ENCODE assay signal across 27 cellular contexts in genomic region chr4:11669156-11669555, GRCh38.
A peak's percentile ranks its signal among the peaks of the same experiment; 100 is the strongest.
DNase-seq lines count a peak whose midpoint lies in the region; ATAC-seq and TF ChIP-seq lines count a peak whose summit lies in the region.
"Had no signal": no experiment of that assay in that cellular context is flagged by ENCODE, and none has a peak within 500 bp of the region (broad histone marks: within the 10 kb centered on the region; RNA-seq: fewer than 3 reads in every experiment).

No MANE protein-coding gene starts in this region.

- no peak for TF ChIP-seq CTCF in PC-3 (conservative IDR thresholded peaks at IDR 0.05; ENCODE audit: low read depth, low read length)
- no peak for TF ChIP-seq CTCF in epithelial cell of esophagus (IDR thresholded peaks at IDR 0.05; ENCODE audit: insufficient read depth, low read depth, low read length, missing control alignments)
- TF ChIP-seq CTCF in kidney epithelial cell (IDR thresholded peaks at IDR 0.05; ENCODE audit: insufficient read depth, low read length, poor library complexity, severe bottlenecking) = no peak
- no peak for TF ChIP-seq CTCF in MM.1S (IDR thresholded peaks at IDR 0.05; ENCODE audit: low read length)

- no peak overlapping the region for H3K9ac ChIP-seq in PC-3 (ENCODE audit: low read length)
- H3K9ac ChIP-seq in MM.1S (ENCODE audit: low read length) = no peak overlapping the region

- H3K27ac Mint-ChIP-seq in activated T-helper 2 cell treated with anti-CD3 and anti-CD28 coated beads, Interferon-gamma antibody, Interleukin-2, Interleukin-4, amounts not matched to agents 10 μg/mL and 5 μg/mL and 100 μg/mL, durations not matched to agents 14 hours and 24 hours and 36 hours = no peak overlapping the region
- H3K27ac Mint-ChIP-seq: activated CD4-positive, alpha-beta memory T cell treated with anti-CD3 and anti-CD28 coated beads for 36 hours; activated naive CD4-positive, alpha-beta T cell treated with anti-CD3 and anti-CD28 coated beads, Interleukin-2, amount 50 U/mL, for 24 hours; activated T-helper 1 cell treated with anti-CD3 and anti-CD28 coated beads, Interleukin-12 subunit alpha, Interleukin-12 subunit beta, Interleukin-2, Interleukin-4 antibody, amounts not matched to agents 30 ng/mL and 10 ng/mL and 1 ng/mL, durations not matched to agents 14 hours and 24 hours and 36 hours; CD8-positive, alpha-beta T cell; mesothelial cell of epicardium; naive B cell had no signal

- H3K27me3 Mint-ChIP-seq in activated T-helper 2 cell treated with anti-CD3 and anti-CD28 coated beads, Interferon-gamma antibody, Interleukin-2, Interleukin-4, amounts not matched to agents 10 μg/mL and 5 μg/mL and 100 μg/mL, durations not matched to agents 14 hours and 24 hours and 36 hours (ENCODE audit: low read depth) = no peaks in the 10 kb centered on the region
- H3K27me3 Mint-ChIP-seq: activated CD4-positive, alpha-beta memory T cell treated with anti-CD3 and anti-CD28 coated beads for 36 hours; central memory CD8-positive, alpha-beta T cell had no signal

- H3K4me3 ChIP-seq in PC-3 (ENCODE audit: low read length) = no peak overlapping the region
- H3K4me3 ChIP-seq in epithelial cell of esophagus (ENCODE audit: low read length) = no peak overlapping the region
- no peak overlapping the region for H3K4me3 ChIP-seq in kidney epithelial cell (ENCODE audit: low read depth, low read length)
- H3K4me3 ChIP-seq in MM.1S (ENCODE audit: low read length) = no peak overlapping the region
- H3K4me3 ChIP-seq: left lung, SJSA1, transverse colon had no signal

- no peaks in the 10 kb centered on the region for H3K27me3 ChIP-seq in PC-3 (ENCODE audit: low read length)
- H3K27me3 ChIP-seq in kidney epithelial cell (ENCODE audit: control insufficient read depth, insufficient read depth, low read length) = no peaks in the 10 kb centered on the region
- no peaks in the 10 kb centered on the region for H3K27me3 ChIP-seq in MM.1S (replicated peaks; ENCODE audit: insufficient read depth, low read length)
- H3K27me3 ChIP-seq: left lung, SJSA1, transverse colon had no signal

- no peak overlapping the region for H3K4me3 Mint-ChIP-seq in activated T-helper 2 cell treated with anti-CD3 and anti-CD28 coated beads, Interferon-gamma antibody, Interleukin-2, Interleukin-4, amounts not matched to agents 10 μg/mL and 5 μg/mL and 100 μg/mL, durations not matched to agents 14 hours and 24 hours and 36 hours (ENCODE audit: low read depth)
- H3K4me3 Mint-ChIP-seq: activated CD4-positive, alpha-beta memory T cell treated with anti-CD3 and anti-CD28 coated beads for 36 hours; activated naive CD4-positive, alpha-beta T cell treated with anti-CD3 and anti-CD28 coated beads, Interleukin-2, amount 50 U/mL, for 24 hours; activated T-helper 1 cell treated with anti-CD3 and anti-CD28 coated beads, Interleukin-12 subunit alpha, Interleukin-12 subunit beta, Interleukin-2, Interleukin-4 antibody, amounts not matched to agents 30 ng/mL and 10 ng/mL and 1 ng/mL, durations not matched to agents 14 hours and 24 hours and 36 hours; CD8-positive, alpha-beta T cell; central memory CD8-positive, alpha-beta T cell; mesothelial cell of epicardium; naive B cell had no signal

- H3K4me1 Mint-ChIP-seq in activated T-helper 2 cell treated with anti-CD3 and anti-CD28 coated beads, Interferon-gamma antibody, Interleukin-2, Interleukin-4, amounts not matched to agents 10 μg/mL and 5 μg/mL and 100 μg/mL, durations not matched to agents 14 hours and 24 hours and 36 hours (ENCODE audit: low read depth) = no peaks in the 10 kb centered on the region
- H3K4me1 Mint-ChIP-seq: activated naive CD4-positive, alpha-beta T cell treated with anti-CD3 and anti-CD28 coated beads, Interleukin-2, amount 50 U/mL, for 24 hours; central memory CD8-positive, alpha-beta T cell; mesothelial cell of epicardium; naive B cell had no signal

- no peak overlapping the region for H3K27ac ChIP-seq in PC-3 (ENCODE audit: low read length)
- H3K27ac ChIP-seq in MM.1S (ENCODE audit: low read length) = no peak overlapping the region
- H3K27ac ChIP-seq: left lung, SJSA1, transverse colon had no signal

- H3K79me2 ChIP-seq in PC-3 (ENCODE audit: low read length) (no peaks in the 10 kb centered on the region), MM.1S (ENCODE audit: low read length) (no peaks in the 10 kb centered on the region)

- no peaks in the 10 kb centered on the region for H3K36me3 ChIP-seq in PC-3 (ENCODE audit: low read depth, low read length)
- no peaks in the 10 kb centered on the region for H3K36me3 ChIP-seq in kidney epithelial cell (ENCODE audit: control insufficient read depth, insufficient read depth, low read length)
- H3K36me3 ChIP-seq in MM.1S (replicated peaks; ENCODE audit: insufficient read depth, low read length) = no peaks in the 10 kb centered on the region
- H3K36me3 ChIP-seq: left lung, SJSA1, transverse colon had no signal

- DNase-seq in Caki2 (ENCODE audit: low read depth) (peak; percentile 31), PC-3 (peak; percentile 21), epithelial cell of esophagus (ENCODE audit: low read depth) (peak; percentile 89), kidney epithelial cell (ENCODE audit: low read depth) (peak; percentile 9), NCI-H345 (lab: John Stamatoyannopoulos, UW) (no peak), MM.1S (no peak), HuH-7.5 (ENCODE audit: low spot score) (no peak)
- DNase-seq in activated T-helper 2 cell treated with anti-CD3 and anti-CD28 coated beads, Interferon-gamma antibody, Interleukin-2, Interleukin-4, amounts not matched to agents 10 μg/mL and 5 μg/mL and 100 μg/mL, durations not matched to agents 14 hours and 24 hours and 36 hours (ENCODE audit: low spot score) = no peak
- DNase-seq: activated CD4-positive, alpha-beta memory T cell treated with anti-CD3 and anti-CD28 coated beads for 36 hours; activated CD8-positive, alpha-beta memory T cell treated with anti-CD3 and anti-CD28 coated beads, Interleukin-2, amount 50 U/mL, for 4 hours; aorta; CD8-positive, alpha-beta T cell; dermis blood vessel endothelial cell; foreskin fibroblast; left lung; naive B cell; NCI-H1105 treated with DMSO at 0.1 percent for 48 hours; NCI-H1930; NCI-H524 treated with DMSO at 0.1 percent for 48 hours; occipital lobe; RPMI8226; transverse colon had no signal

- H2AFZ ChIP-seq in PC-3 (ENCODE audit: low read length) (no peak overlapping the region), MM.1S (ENCODE audit: low read length) (no peak overlapping the region)

- no peaks in the 10 kb centered on the region for H3K9me3 ChIP-seq in PC-3 (ENCODE audit: low read length)
- H3K9me3 ChIP-seq in MM.1S (replicated peaks; ENCODE audit: insufficient read depth, low read length) = no peaks in the 10 kb centered on the region
- H3K9me3 ChIP-seq: left lung, SJSA1, transverse colon had no signal

- no peaks in the 10 kb centered on the region for H3K4me1 ChIP-seq in PC-3 (ENCODE audit: insufficient read depth, low read length)
- no peaks in the 10 kb centered on the region for H3K4me1 ChIP-seq in MM.1S (ENCODE audit: low read length)
- H3K4me1 ChIP-seq: left lung, SJSA1, transverse colon had no signal

- H3K9me2 ChIP-seq in PC-3 (replicated peaks; ENCODE audit: low read length) (no peaks in the 10 kb centered on the region), MM.1S (replicated peaks; ENCODE audit: insufficient read depth, low read length) (no peaks in the 10 kb centered on the region)

- no TSS peak for BruUV-seq in PC-3 (replicated peaks; lab: Mats Ljungman, UMichigan)

- POLR2A ChIA-PET in PC-3 (lab: Charles Lee; ENCODE audit: unreplicated experiment) = no interaction called here

- H4K20me1 ChIP-seq in PC-3 (ENCODE audit: low read length) (no peaks in the 10 kb centered on the region), MM.1S (ENCODE audit: insufficient read depth, low read length) (no peaks in the 10 kb centered on the region)

- in situ Hi-C loops in Caki2 (cut with HindIII; ENCODE audit: low pct_unique_long_range_greater_than_20kb, low sequenced_read_pairs) = no loop called here

- H3F3A ChIP-seq in PC-3 (ENCODE audit: low read length, unreplicated experiment) (no peaks in the 10 kb centered on the region), MM.1S (ENCODE audit: insufficient read depth, low read length) (no peaks in the 10 kb centered on the region)

- intact Hi-C loops in PC-3 (cut with micrococcal nuclease) = no loop called here
- intact Hi-C loops in activated T-helper 2 cell treated with anti-CD3 and anti-CD28 coated beads, Interferon-gamma antibody, Interleukin-2, Interleukin-4, amounts not matched to agents 10 μg/mL and 5 μg/mL and 100 μg/mL, durations not matched to agents 14 hours and 24 hours and 36 hours (cut with micrococcal nuclease) = no loop called here

- no peak overlapping the region for H3K4me2 ChIP-seq in PC-3 (ENCODE audit: low read length)
- H3K4me2 ChIP-seq in MM.1S (ENCODE audit: low read depth, low read length) = no peak overlapping the region

- CTCF ChIA-PET in PC-3 (lab: Charles Lee) = no interaction called here

- no peaks in the 10 kb centered on the region for H3K9me3 Mint-ChIP-seq in activated T-helper 2 cell treated with anti-CD3 and anti-CD28 coated beads, Interferon-gamma antibody, Interleukin-2, Interleukin-4, amounts not matched to agents 10 μg/mL and 5 μg/mL and 100 μg/mL, durations not matched to agents 14 hours and 24 hours and 36 hours
- H3K9me3 Mint-ChIP-seq: activated CD4-positive, alpha-beta memory T cell treated with anti-CD3 and anti-CD28 coated beads for 36 hours; activated naive CD4-positive, alpha-beta T cell treated with anti-CD3 and anti-CD28 coated beads, Interleukin-2, amount 50 U/mL, for 24 hours; activated T-helper 1 cell treated with anti-CD3 and anti-CD28 coated beads, Interleukin-12 subunit alpha, Interleukin-12 subunit beta, Interleukin-2, Interleukin-4 antibody, amounts not matched to agents 30 ng/mL and 10 ng/mL and 1 ng/mL, durations not matched to agents 14 hours and 24 hours and 36 hours; CD8-positive, alpha-beta T cell had no signal

- no peak for ATAC-seq in PC-3
- ATAC-seq: CD8-positive, alpha-beta T cell; left lung had no signal

- no peaks in the 10 kb centered on the region for H3K36me3 Mint-ChIP-seq in activated T-helper 2 cell treated with anti-CD3 and anti-CD28 coated beads, Interferon-gamma antibody, Interleukin-2, Interleukin-4, amounts not matched to agents 10 μg/mL and 5 μg/mL and 100 μg/mL, durations not matched to agents 14 hours and 24 hours and 36 hours (ENCODE audit: low read depth)
- H3K36me3 Mint-ChIP-seq: activated CD4-positive, alpha-beta memory T cell treated with anti-CD3 and anti-CD28 coated beads for 36 hours; activated naive CD4-positive, alpha-beta T cell treated with anti-CD3 and anti-CD28 coated beads, Interleukin-2, amount 50 U/mL, for 24 hours; CD8-positive, alpha-beta T cell; mesothelial cell of epicardium; naive B cell had no signal

Comparison
In these comparisons a context has a peak if more than half of its experiments do, and no peak if none do; other contexts are left out.
1. DNase-seq: peak in Caki2 (single experiment), PC-3 (single experiment), epithelial cell of esophagus (single experiment) and kidney epithelial cell (single experiment); none in NCI-H345 (single experiment), activated T-helper 2 cell treated with anti-CD3 and anti-CD28 coated beads, Interferon-gamma antibody, Interleukin-2, Interleukin-4, amounts not matched to agents 10 μg/mL and 5 μg/mL and 100 μg/mL, durations not matched to agents 14 hours and 24 hours and 36 hours (single experiment), MM.1S (single experiment) and HuH-7.5 (single experiment).